In genomic region chr5:124583469-124584350, GRCh38 we compare ENCODE assay signal across 8 cellular contexts.
DNase-seq lines count a peak whose midpoint lies in the region; ATAC-seq and TF ChIP-seq lines count a peak whose summit lies in the region.

No MANE protein-coding gene starts in this region.

- no peaks in the 10 kb centered on the region for H3K36me3 ChIP-seq in BJ (ENCODE audit: control insufficient read depth, insufficient read depth, low read length)

- H3K27me3 ChIP-seq in BJ (ENCODE audit: control insufficient read depth, insufficient read depth, low read length) = no peaks in the 10 kb centered on the region

- CTCF ChIA-PET in BJ (lab: Yijun Ruan, JAX) = no interaction called here

- H3K4me3 ChIP-seq in BJ (ENCODE audit: low read depth, low read length) (no peak overlapping the region), astrocyte of the spinal cord (ENCODE audit: low read depth, low read length) (no peak overlapping the region), skeletal muscle cell (ENCODE audit: low read depth, low read length) (no peak overlapping the region)

- in situ Hi-C loops in astrocyte of the spinal cord (cut with HindIII; ENCODE audit: low sequenced_read_pairs) = no loop called here

- TF ChIP-seq CTCF in BJ (IDR thresholded peaks at IDR 0.05; ENCODE audit: insufficient read depth, low read depth, low read length) (no peak), astrocyte of the spinal cord (IDR thresholded peaks at IDR 0.05; ENCODE audit: low read depth, low read length) (no peak)

- DNase-seq in BJ (ENCODE audit: low read depth) (peak; percentile 15), NCI-H226 (peak; percentile 69), astrocyte of the spinal cord (ENCODE audit: low read depth, low spot score) (peak; percentile 90), skeletal muscle cell (ENCODE audit: low read depth) (peak; percentile 74), GOT3 (lab: John Stamatoyannopoulos, UW) (no peak), left lobe of liver (ENCODE audit: low spot score) (no peak)

- ATAC-seq in GM18858 (IDR thresholded peaks at IDR 0.05; ENCODE audit: unreplicated experiment) (peak; percentile 99), HG02938 (IDR thresholded peaks at IDR 0.05; ENCODE audit: unreplicated experiment) (peak; percentile 100), left lobe of liver (no peak)

- POLR2A ChIA-PET in BJ (lab: Charles Lee) = no interaction called here

Comparison
In these comparisons a context has a peak if more than half of its experiments do, and no peak if none do; other contexts are left out.
1. DNase-seq: peak in BJ (single experiment), NCI-H226 (single experiment), astrocyte of the spinal cord (single experiment) and skeletal muscle cell (single experiment); none in GOT3 (single experiment) and left lobe of liver (single experiment).